13 cellular contexts compared by ENCODE assay signal in the genomic region with DNA sequence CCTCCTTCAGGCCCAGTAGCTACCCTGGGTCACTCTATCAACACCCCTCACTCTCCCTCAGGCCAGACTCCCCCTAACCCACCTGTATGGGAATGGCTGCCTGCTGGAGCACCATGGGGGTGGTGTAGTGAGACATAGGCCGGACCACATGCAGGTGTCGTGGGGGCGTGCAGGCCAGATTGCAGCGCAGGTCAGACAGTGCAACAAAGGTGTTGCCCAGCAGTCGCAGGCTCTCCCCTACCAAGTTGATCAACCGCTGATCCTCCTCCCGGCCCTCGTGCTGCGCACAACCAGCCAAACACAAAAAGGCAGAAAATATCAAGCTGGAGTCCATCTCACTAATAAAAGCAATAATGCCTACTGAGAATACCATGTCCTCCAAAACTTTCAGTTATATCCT. TPM values are rescaled to one million over a fixed set of nuclear protein-coding genes. Genes with fewer than 3 reads are reported as not detected.
DNase-seq lines count a peak whose midpoint lies in the region; ATAC-seq and TF ChIP-seq lines count a peak whose summit lies in the region.
"Had no signal": no experiment of that assay in that cellular context is flagged by ENCODE, and none has a peak within 500 bp of the region (broad histone marks: within the 10 kb centered on the region; RNA-seq: fewer than 3 reads in every experiment).

No MANE protein-coding gene starts in this region.

- H3K27me3 ChIP-seq in CD4-positive, alpha-beta T cell (ENCODE audit: control insufficient read depth, insufficient read depth, low read length), result no peaks in the 10 kb centered on the region

- no peaks in the 10 kb centered on the region for H3K9me3 ChIP-seq in CD4-positive, alpha-beta T cell (ENCODE audit: control insufficient read depth, low read length)

- no peak overlapping the region for H3K4me3 Mint-ChIP-seq in CD14-positive monocyte
- H3K4me3 Mint-ChIP-seq in CD4-positive, alpha-beta T cell, result no peak overlapping the region
- H3K4me3 Mint-ChIP-seq in activated naive CD8-positive, alpha-beta T cell treated with anti-CD3 and anti-CD28 coated beads, Interleukin-2, amount 10 ng/mL, durations not matched to agents 7 days and 5 days, result no peak overlapping the region
- no peak overlapping the region for H3K4me3 Mint-ChIP-seq in nephron progenitor cell

- H3K36me3 Mint-ChIP-seq in CD14-positive monocyte (peaks cover 87 to 99% of the 10 kb centered on the region in 2 donors), nephron progenitor cell (ENCODE audit: low read depth) (peaks cover 74% of the 10 kb centered on the region)
- H3K36me3 Mint-ChIP-seq in CD4-positive, alpha-beta T cell (ENCODE audit: low read depth), result peaks cover 88% of the 10 kb centered on the region
- peaks cover 23% of the 10 kb centered on the region for H3K36me3 Mint-ChIP-seq in activated naive CD8-positive, alpha-beta T cell treated with anti-CD3 and anti-CD28 coated beads, Interleukin-2, amount 10 ng/mL, durations not matched to agents 7 days and 5 days

- no peak for DNase-seq in CD14-positive monocyte (ENCODE audit: low spot score)
- DNase-seq in CD4-positive, alpha-beta T cell, result no peak
- no peak for DNase-seq in activated naive CD8-positive, alpha-beta T cell treated with anti-CD3 and anti-CD28 coated beads, Interleukin-2, amount 10 ng/mL, durations not matched to agents 7 days and 5 days
- DNase-seq in nephron progenitor cell, result no peak
- DNase-seq in NCI-H187 treated with DMSO at 0.1 percent for 48 hours (lab: John Stamatoyannopoulos, UW), result no peak
- no peak for DNase-seq in NOMO-1 (lab: John Stamatoyannopoulos, UW; ENCODE audit: unreplicated experiment in 2 of 2)
- DNase-seq: COR-L47, IMR-90, NCI-H1417, NCI-H2029, NCI-H2171 treated with DMSO at 0.1 percent for 48 hours, NCI-H510A treated with DMSO at 0.1 percent for 48 hours had no signal

- CTCF ChIA-PET in CD4-positive, alpha-beta T cell (lab: Charles Lee), result no interaction called here

- H3K4me1 Mint-ChIP-seq in CD14-positive monocyte, result no peaks in the 10 kb centered on the region
- peaks cover 20% of the 10 kb centered on the region for H3K4me1 Mint-ChIP-seq in CD4-positive, alpha-beta T cell (ENCODE audit: low read depth)
- peaks cover 17% of the 10 kb centered on the region for H3K4me1 Mint-ChIP-seq in activated naive CD8-positive, alpha-beta T cell treated with anti-CD3 and anti-CD28 coated beads, Interleukin-2, amount 10 ng/mL, durations not matched to agents 7 days and 5 days
- H3K4me1 Mint-ChIP-seq in nephron progenitor cell, result peaks cover 16% of the 10 kb centered on the region

- H3K27ac ChIP-seq in CD4-positive, alpha-beta T cell (ENCODE audit: low read depth, low read length), result no peak overlapping the region

- H3K27me3 Mint-ChIP-seq in CD14-positive monocyte (ENCODE audit: low read depth in 3 of 3) (no peaks in the 10 kb centered on the region), nephron progenitor cell (ENCODE audit: low read depth, poor library complexity) (no peaks in the 10 kb centered on the region)
- H3K27me3 Mint-ChIP-seq in CD4-positive, alpha-beta T cell, result no peaks in the 10 kb centered on the region
- no peaks in the 10 kb centered on the region for H3K27me3 Mint-ChIP-seq in activated naive CD8-positive, alpha-beta T cell treated with anti-CD3 and anti-CD28 coated beads, Interleukin-2, amount 10 ng/mL, durations not matched to agents 7 days and 5 days

- ATAC-seq in CD4-positive, alpha-beta T cell (ENCODE audit: poor library complexity), result no peak
- ATAC-seq in activated naive CD8-positive, alpha-beta T cell treated with anti-CD3 and anti-CD28 coated beads, Interleukin-2, amount 10 ng/mL, durations not matched to agents 7 days and 5 days (ENCODE audit: low read depth), result no peak
- ATAC-seq in HG03135 (IDR thresholded peaks at IDR 0.05; ENCODE audit: unreplicated experiment), result no peak

- TF ChIP-seq CTCF in CD14-positive monocyte (IDR thresholded peaks at IDR 0.05) (no peak), nephron progenitor cell (IDR thresholded peaks at IDR 0.05) (no peak)
- TF ChIP-seq CTCF in CD4-positive, alpha-beta T cell (IDR thresholded peaks at IDR 0.05), result no peak

- no peaks in the 10 kb centered on the region for H3K9me3 Mint-ChIP-seq in CD14-positive monocyte
- H3K9me3 Mint-ChIP-seq in CD4-positive, alpha-beta T cell, result no peaks in the 10 kb centered on the region
- H3K9me3 Mint-ChIP-seq in activated naive CD8-positive, alpha-beta T cell treated with anti-CD3 and anti-CD28 coated beads, Interleukin-2, amount 10 ng/mL, durations not matched to agents 7 days and 5 days, result no peaks in the 10 kb centered on the region
- H3K9me3 Mint-ChIP-seq in nephron progenitor cell, result no peaks in the 10 kb centered on the region

- POLR2A ChIA-PET in CD4-positive, alpha-beta T cell (lab: Charles Lee), result interaction anchor here (1.1 kb wide), 1 partner anchor 46 kb away, joined by 4 read pairs; no protein-coding TSS in a partner anchor
- POLR2A ChIA-PET in activated naive CD8-positive, alpha-beta T cell treated with anti-CD3 and anti-CD28 coated beads, Interleukin-2, amount 10 ng/mL, durations not matched to agents 7 days and 5 days (lab: Charles Lee), result no interaction called here

- intact Hi-C loops in CD14-positive monocyte (cut with micrococcal nuclease), result no loop called here
- intact Hi-C loops in CD4-positive, alpha-beta T cell (cut with DNase I, micrococcal nuclease), result no loop called here

- H3K27ac Mint-ChIP-seq in CD14-positive monocyte (peak overlapping the region in 4 of 7 donors; percentile 27 to 67 (median 34)), nephron progenitor cell (peak overlapping the region; percentile 48)
- H3K27ac Mint-ChIP-seq in CD4-positive, alpha-beta T cell, result peak overlapping the region; percentile 42
- H3K27ac Mint-ChIP-seq in activated naive CD8-positive, alpha-beta T cell treated with anti-CD3 and anti-CD28 coated beads, Interleukin-2, amount 10 ng/mL, durations not matched to agents 7 days and 5 days, result peak overlapping the region; percentile 47

RNA-seq across cellular contexts. Expression of a gene that starts 7.1 kb away (rescaled TPM):
- polyA plus RNA-seq in CD14-positive monocyte, result 10 to 100 TPM; 15.4 to 15.6 TPM
- total RNA-seq in CD4-positive, alpha-beta T cell, result 100 to 1,000 TPM; 211 TPM
- total RNA-seq in activated naive CD8-positive, alpha-beta T cell treated with anti-CD3 and anti-CD28 coated beads, Interleukin-2, amount 10 ng/mL, durations not matched to agents 7 days and 5 days, result 100 to 1,000 TPM; 242 to 251 TPM

RNA-seq across cellular contexts. Expression of a gene that starts 10.4 kb away (rescaled TPM):
- 1 to 10 TPM; 4.2 to 4.8 TPM for polyA plus RNA-seq in CD14-positive monocyte
- total RNA-seq in CD4-positive, alpha-beta T cell, result 1 to 10 TPM; 4.2 to 4.6 TPM
- total RNA-seq in activated naive CD8-positive, alpha-beta T cell treated with anti-CD3 and anti-CD28 coated beads, Interleukin-2, amount 10 ng/mL, durations not matched to agents 7 days and 5 days, result 1 to 10 TPM; 3.1 to 4.6 TPM

RNA-seq across cellular contexts. Expression of a gene that starts 15.3 kb away (rescaled TPM):
- 10 to 100 TPM; 18.1 to 23.4 TPM for polyA plus RNA-seq in CD14-positive monocyte
- 10 to 100 TPM in 1 of 2 experiments, 1 to 10 TPM in 1; 9.6 to 10.5 TPM for total RNA-seq in CD4-positive, alpha-beta T cell
- 10 to 100 TPM; 30.7 to 32.2 TPM for total RNA-seq in activated naive CD8-positive, alpha-beta T cell treated with anti-CD3 and anti-CD28 coated beads, Interleukin-2, amount 10 ng/mL, durations not matched to agents 7 days and 5 days

RNA-seq across cellular contexts. Expression of a gene that starts 19.5 kb away (rescaled TPM):
- 10 to 100 TPM; 12.0 to 13.9 TPM for polyA plus RNA-seq in CD14-positive monocyte
- total RNA-seq in CD4-positive, alpha-beta T cell, result 10 to 100 TPM in 1 of 2 experiments, 1 to 10 TPM in 1; 9.8 to 11.0 TPM
- total RNA-seq in activated naive CD8-positive, alpha-beta T cell treated with anti-CD3 and anti-CD28 coated beads, Interleukin-2, amount 10 ng/mL, durations not matched to agents 7 days and 5 days, result 10 to 100 TPM; 30.7 to 32.0 TPM

RNA-seq across cellular contexts. Expression of a gene that starts 20.6 kb away (rescaled TPM):
- 100 to 1,000 TPM; 195 to 227 TPM for polyA plus RNA-seq in CD14-positive monocyte
- 10 to 100 TPM; 88.0 to 92.6 TPM for total RNA-seq in CD4-positive, alpha-beta T cell
- 100 to 1,000 TPM; 206 to 216 TPM for total RNA-seq in activated naive CD8-positive, alpha-beta T cell treated with anti-CD3 and anti-CD28 coated beads, Interleukin-2, amount 10 ng/mL, durations not matched to agents 7 days and 5 days
